Comparison of ENCODE assay signal across 14 cellular contexts in the genomic region with DNA sequence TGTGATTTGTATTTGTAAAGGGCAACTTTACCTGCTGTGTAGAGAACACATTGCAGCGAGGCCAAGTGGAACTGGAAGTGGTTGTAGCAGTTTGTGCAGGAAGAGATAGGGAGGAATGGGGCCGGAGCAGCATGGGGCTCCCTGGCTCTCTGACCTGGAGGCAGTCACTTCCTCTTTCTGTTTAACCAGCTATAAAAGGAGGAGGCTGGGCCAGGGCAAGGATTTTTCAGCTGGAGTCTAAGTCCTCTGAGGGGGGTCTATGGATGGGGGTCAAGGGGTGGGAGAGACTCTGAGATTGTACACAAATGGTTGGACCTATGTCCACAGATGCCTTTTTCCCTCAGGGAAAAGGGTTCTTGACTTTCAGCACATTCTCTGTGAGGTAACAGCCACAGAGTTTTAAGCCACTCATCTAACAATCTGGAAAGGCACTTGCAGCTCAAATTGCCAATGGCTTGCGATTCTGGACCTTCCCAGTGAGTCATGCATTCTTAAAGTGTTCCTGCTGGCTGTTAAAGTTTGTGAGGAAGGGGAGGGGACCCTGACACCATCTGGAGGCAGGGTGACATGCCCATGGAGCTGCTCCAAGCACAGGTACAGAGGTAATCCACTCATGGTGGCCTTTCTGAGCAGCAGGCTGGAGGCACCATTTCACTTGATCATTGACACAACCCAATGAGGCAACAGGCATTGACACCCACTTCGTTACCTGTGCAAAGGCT.
A peak's percentile ranks its signal among the peaks of the same experiment; 100 is the strongest.
DNase-seq lines count a peak whose midpoint lies in the region; ATAC-seq, FAIRE-seq and TF ChIP-seq lines count a peak whose summit lies in the region.
"Had no signal": no experiment of that assay in that cellular context is flagged by ENCODE, and none has a peak within 500 bp of the region (broad histone marks: within the 10 kb centered on the region; RNA-seq: fewer than 3 reads in every experiment).

No MANE protein-coding gene starts in this region.

- H3K9me3 ChIP-seq in SJCRH30 (replicated peaks): no peaks in the 10 kb centered on the region
- H3K9me3 ChIP-seq in upper lobe of right lung: no peaks in the 10 kb centered on the region
- H3K9me3 ChIP-seq: gastroesophageal sphincter had no signal

- H3K4me3 ChIP-seq in SJCRH30: no peak overlapping the region
- no peak overlapping the region for H3K4me3 ChIP-seq in upper lobe of right lung
- H3K4me3 ChIP-seq: gastroesophageal sphincter had no signal

- intact Hi-C loops in upper lobe of right lung (cut with DNase I): no loop called here

- H3K4me1 ChIP-seq in SJCRH30 (peaks cover 18% of the 10 kb centered on the region), upper lobe of right lung (no peaks in the 10 kb centered on the region)
- H3K4me1 ChIP-seq: gastroesophageal sphincter, parathyroid adenoma had no signal

- H3K27ac ChIP-seq in SJCRH30 (0 out of 2 replicates have a peak overlapping the region, but pooled peaks have one; percentile 0), upper lobe of right lung (no peak overlapping the region)
- H3K27ac ChIP-seq: gastroesophageal sphincter, parathyroid adenoma had no signal

- DNase-seq in NCI-H82 (lab: John Stamatoyannopoulos, UW) (peak; percentile 4), NCI-H82 treated with DMSO at 0.1 percent for 48 hours (lab: John Stamatoyannopoulos, UW; ENCODE audit: unreplicated experiment) (no peak), SJCRH30 (peak; percentile 30 to 53), islet precursor cell (peak; percentile 96), upper lobe of right lung (no peak), NCI-H2227 (lab: John Stamatoyannopoulos, UW; ENCODE audit: unreplicated experiment) (no peak), RCC 7860 (ENCODE audit: low spot score) (no peak), GM19239 (ENCODE audit: insufficient read length, low spot score) (no peak)
- DNase-seq: 8988T; activated naive CD8-positive, alpha-beta T cell treated with anti-CD3 and anti-CD28 coated beads, Interleukin-2, amount 10 ng/mL, durations not matched to agents 7 days and 5 days; left ventricle myocardium superior; NCI-H1417 had no signal

- FAIRE-seq in RCC 7860 (lab: Jason Lieb, UNC): no peak
- no peak for FAIRE-seq in GM19239 (lab: Jason Lieb, UNC)

- H3K36me3 ChIP-seq in SJCRH30 (no peaks in the 10 kb centered on the region), upper lobe of right lung (no peaks in the 10 kb centered on the region)
- H3K36me3 ChIP-seq: gastroesophageal sphincter had no signal

- no peaks in the 10 kb centered on the region for H3K27me3 ChIP-seq in SJCRH30
- no peaks in the 10 kb centered on the region for H3K27me3 ChIP-seq in upper lobe of right lung
- H3K27me3 ChIP-seq: gastroesophageal sphincter had no signal

- peak; percentile 54 for ATAC-seq in upper lobe of right lung
- ATAC-seq: gastroesophageal sphincter, left ventricle myocardium superior had no signal

- TF ChIP-seq CTCF in upper lobe of right lung (IDR thresholded peaks at IDR 0.05): no peak

Comparison
In these comparisons a context has a peak if more than half of its experiments do, and no peak if none do; other contexts are left out.
1. DNase-seq: peak in NCI-H82 (single experiment), SJCRH30 (2 of 2) and islet precursor cell (single experiment); none in NCI-H82 treated with DMSO at 0.1 percent for 48 hours (single experiment), upper lobe of right lung (single experiment), NCI-H2227 (single experiment), RCC 7860 (single experiment) and GM19239 (single experiment).